ENCODE assay signal across 2 cellular contexts in genomic region chr2:227508001-227508400, GRCh38.
A peak's percentile ranks its signal among the peaks of the same experiment; 100 is the strongest.
TF ChIP-seq lines count a peak whose summit lies in the region.

No MANE protein-coding gene starts in this region.

TF ChIP-seq in HCT116, 20 proteins besides CTCF, POLR2A, EP300 and RAD21:
- TF ChIP-seq CBX3 (IDR thresholded peaks at IDR 0.05; ENCODE audit: low read depth) (no peak), REST (IDR thresholded peaks at IDR 0.05; ENCODE audit: low read depth) (no peak), EZH2 (IDR thresholded peaks at IDR 0.05) (no peak), ELF1 (IDR thresholded peaks at IDR 0.05; ENCODE audit: borderline replicate concordance, low read depth) (no peak), SRF (IDR thresholded peaks at IDR 0.05; ENCODE audit: low read depth) (no peak)

TF ChIP-seq in K562, 482 proteins besides CTCF, POLR2A, EP300 and RAD21:
- no peak for TF ChIP-seq NCOA4 (IDR thresholded peaks at IDR 0.05; ENCODE audit: partially characterized antibody)
- peak; percentile 20; the same call in 1 of the 2 replicates for TF ChIP-seq RFX1 (IDR thresholded peaks at IDR 0.05)
TF ChIP-seq in K562: peak in this region for 1.
